ENCODE assay signal across 9 cellular contexts in genomic region chr9:134381671-134382505, GRCh38. TPM values are rescaled to one million over a fixed set of nuclear protein-coding genes. Genes with fewer than 3 reads are reported as not detected.
A peak's percentile ranks its signal among the peaks of the same experiment; 100 is the strongest.
DNase-seq lines count a peak whose midpoint lies in the region; ATAC-seq, FAIRE-seq and TF ChIP-seq lines count a peak whose summit lies in the region.
"Had no signal": no experiment of that assay in that cellular context is flagged by ENCODE, and none has a peak within 500 bp of the region (broad histone marks: within the 10 kb centered on the region; RNA-seq: fewer than 3 reads in every experiment).

No MANE protein-coding gene starts in this region.

- no peaks in the 10 kb centered on the region for H3F3A ChIP-seq in SK-N-SH (replicated peaks; ENCODE audit: insufficient read depth)

- no peak overlapping the region for H3K27ac ChIP-seq in SK-N-SH (ENCODE audit: low read depth in 2 of 2, low read length in 1 of 2)
- H3K27ac ChIP-seq: C4-2B had no signal

- peaks cover 9 to 65% of the 10 kb centered on the region in 2 experiments; a peak in 3 of 4 replicates for H3K4me1 ChIP-seq in SK-N-SH (ENCODE audit: control insufficient read depth in 1 of 2, insufficient read depth in 2 of 2, low read depth in 1 of 2, low read length in 1 of 2)

- no peak for TF ChIP-seq RAD21 in SK-N-SH (IDR thresholded peaks at IDR 0.05; ENCODE audit: low read length)

- no peak overlapping the region for H3K9ac ChIP-seq in SK-N-SH

- no peaks in the 10 kb centered on the region for H3K36me3 ChIP-seq in SK-N-SH (replicated peaks in 1 of 2; ENCODE audit: control insufficient read depth in 1 of 2, insufficient read depth in 2 of 2, low read length in 1 of 2)

- no peak for FAIRE-seq in frontal cortex (lab: Jason Lieb, UNC)

- no peak overlapping the region for H3K4me2 ChIP-seq in SK-N-SH

- H3K9me3 ChIP-seq in SK-N-SH, result no peaks in the 10 kb centered on the region

- POLR2A ChIA-PET in SK-N-SH (lab: Yijun Ruan, JAX), result no interaction called here
- POLR2A ChIA-PET in activated CD4-positive, alpha-beta T cell treated with anti-CD3 and anti-CD28 coated beads, Interleukin-2, amount 10 ng/mL, durations not matched to agents 7 days and 5 days (lab: Charles Lee), result no interaction called here

- peaks cover 19% of the 10 kb centered on the region for H3K4me1 Mint-ChIP-seq in activated CD4-positive, alpha-beta T cell treated with anti-CD3 and anti-CD28 coated beads, Interleukin-2, amount 10 ng/mL, durations not matched to agents 7 days and 5 days

- TF ChIP-seq CTCF in SK-N-SH (IDR thresholded peaks at IDR 0.05), result peak; percentile 34; the same call in 1 of the 2 replicates
- peak; percentile 7 for TF ChIP-seq CTCF in fibroblast of villous mesenchyme (IDR thresholded peaks at IDR 0.05; ENCODE audit: insufficient read depth, low read depth, low read length)

- 96% methylated on average over 13 of the region's 21 CpGs for WGBS in SK-N-SH (ENCODE audit: low lambda C conversion rate)

- H3K27me3 ChIP-seq in SK-N-SH (ENCODE audit: insufficient read depth), result no peaks in the 10 kb centered on the region

- peak; percentile 65 for DNase-seq in SK-N-SH
- DNase-seq in activated CD4-positive, alpha-beta T cell treated with anti-CD3 and anti-CD28 coated beads, Interleukin-2, amount 10 ng/mL, durations not matched to agents 7 days and 5 days, result peak; percentile 55
- DNase-seq in fibroblast of villous mesenchyme (ENCODE audit: low read depth), result no peak
- DNase-seq in stimulated activated CD8-positive, alpha-beta memory T cell treated with anti-CD3 and anti-CD28 coated beads, Interleukin-4, amount 100 ng/mL, for 48 hours, result peak; percentile 63
- no peak for DNase-seq in frontal cortex (ENCODE audit: low spot score in 2 of 2)
- no peak for DNase-seq in iPS-NIHi7 (ENCODE audit: extremely low spot score)
- no peak for DNase-seq in kidney tubule cell (ENCODE audit: low spot score)

- ATAC-seq in SK-N-SH treated with all-trans-retinoic acid at 6 μM for 48 hours, result no peak

- no peak overlapping the region for H3K4me3 Mint-ChIP-seq in activated CD4-positive, alpha-beta T cell treated with anti-CD3 and anti-CD28 coated beads, Interleukin-2, amount 10 ng/mL, durations not matched to agents 7 days and 5 days

- H3K27me3 Mint-ChIP-seq in activated CD4-positive, alpha-beta T cell treated with anti-CD3 and anti-CD28 coated beads, Interleukin-2, amount 10 ng/mL, durations not matched to agents 7 days and 5 days, result no peaks in the 10 kb centered on the region

- H3K4me3 ChIP-seq in SK-N-SH (ENCODE audit: low read depth in 2 of 2, low read length in 1 of 2), result no peak overlapping the region
- no peak overlapping the region for H3K4me3 ChIP-seq in fibroblast of villous mesenchyme (ENCODE audit: low read depth, low read length)

- peaks cover 21% of the 10 kb centered on the region; the same call in 1 of the 2 replicates for H3K79me2 ChIP-seq in SK-N-SH (ENCODE audit: insufficient read depth)

- H4K20me1 ChIP-seq in SK-N-SH (ENCODE audit: insufficient read depth), result peaks cover 98% of the 10 kb centered on the region

- CTCF ChIA-PET in SK-N-SH (lab: Yijun Ruan, JAX), result interaction anchor here (0.6 to 2.7 kb wide), 5 partner anchors 25 to 211 kb away, joined by 3 to 6 read pairs (median 5); no protein-coding TSS in a partner anchor
- CTCF ChIA-PET in activated CD4-positive, alpha-beta T cell treated with anti-CD3 and anti-CD28 coated beads, Interleukin-2, amount 10 ng/mL, durations not matched to agents 7 days and 5 days (lab: Charles Lee), result interaction anchor here (0.6 to 1.0 kb wide), 2 partner anchors 61 to 1239 kb away, joined by 4 read pairs; no protein-coding TSS in a partner anchor

- TF ChIP-seq EP300 in SK-N-SH (IDR thresholded peaks at IDR 0.05; ENCODE audit: borderline replicate concordance in 1 of 2, low read depth in 1 of 2, low read length in 1 of 2), result no peak

- no peaks in the 10 kb centered on the region for H3K9me3 Mint-ChIP-seq in activated CD4-positive, alpha-beta T cell treated with anti-CD3 and anti-CD28 coated beads, Interleukin-2, amount 10 ng/mL, durations not matched to agents 7 days and 5 days

- peak overlapping the region; percentile 13 for H3K27ac Mint-ChIP-seq in activated CD4-positive, alpha-beta T cell treated with anti-CD3 and anti-CD28 coated beads, Interleukin-2, amount 10 ng/mL, durations not matched to agents 7 days and 5 days

- H2AFZ ChIP-seq in SK-N-SH (ENCODE audit: low read depth), result no peak overlapping the region

- no peaks in the 10 kb centered on the region for H3K36me3 Mint-ChIP-seq in activated CD4-positive, alpha-beta T cell treated with anti-CD3 and anti-CD28 coated beads, Interleukin-2, amount 10 ng/mL, durations not matched to agents 7 days and 5 days (ENCODE audit: low read depth)

- no peaks in the 10 kb centered on the region for H3K9me2 ChIP-seq in SK-N-SH

TF ChIP-seq in SK-N-SH, 30 proteins besides CTCF, POLR2A, EP300 and RAD21:
- no peak for TF ChIP-seq RCOR1 (IDR thresholded peaks at IDR 0.05; ENCODE audit: low read length)
- TF ChIP-seq ZBTB33 (IDR thresholded peaks at IDR 0.05; ENCODE audit: borderline replicate concordance, low read depth), result no peak
- TF ChIP-seq GABPA (IDR thresholded peaks at IDR 0.05; ENCODE audit: low read depth), result no peak
- TF ChIP-seq FOSL2 (IDR thresholded peaks at IDR 0.05; ENCODE audit: borderline replicate concordance, low read depth), result no peak
- no peak for TF ChIP-seq TAF1 (IDR thresholded peaks at IDR 0.05; ENCODE audit: borderline replicate concordance, low read depth, low read length)
- TF ChIP-seq EZH2phosphoT487 (IDR thresholded peaks at IDR 0.05; ENCODE audit: borderline replicate concordance, low read depth), result no peak
TF ChIP-seq in SK-N-SH: peak in this region for 0.

TF ChIP-seq in SK-N-SH treated with all-trans-retinoic acid at 6 μM for 48 hours, 23 proteins besides CTCF, POLR2A, EP300 and RAD21:
- TF ChIP-seq ZC3H10 (CRISPR knock-in tag; IDR thresholded peaks at IDR 0.05) (no peak), CREB5 (CRISPR knock-in tag; IDR thresholded peaks at IDR 0.05; ENCODE audit: low read depth) (no peak), OSR1 (CRISPR knock-in tag; IDR thresholded peaks at IDR 0.05) (no peak), ESRRG (CRISPR knock-in tag; IDR thresholded peaks at IDR 0.05) (no peak), BACH2 (CRISPR knock-in tag; IDR thresholded peaks at IDR 0.05; ENCODE audit: borderline replicate concordance) (no peak), PPARA (CRISPR knock-in tag; IDR thresholded peaks at IDR 0.05; ENCODE audit: borderline replicate concordance) (no peak), RARB (CRISPR knock-in tag; IDR thresholded peaks at IDR 0.05) (no peak), ZNF8 (CRISPR knock-in tag; IDR thresholded peaks at IDR 0.05) (no peak), ZNF565 (CRISPR knock-in tag; conservative IDR thresholded peaks at IDR 0.05; ENCODE audit: low read depth) (no peak), CSDC2 (CRISPR knock-in tag; IDR thresholded peaks at IDR 0.05) (no peak)

RNA-seq across cellular contexts. Expression of gene RXRA, which starts 55.6 kb away (rescaled TPM):
- 5.2 and 7.6 TPM in 2 replicates for polyA plus RNA-seq in SK-N-SH (2012; rRNA removed)
- 3.4 and 5.5 TPM in 2 replicates for polyA plus RNA-seq in SK-N-SH (2012; cell fraction: cytosol; rRNA removed)
- 8.0 and 8.8 TPM in 2 replicates for polyA plus RNA-seq in SK-N-SH (2012; cell fraction: nucleus; rRNA removed)
- 1 to 10 TPM; 1.2 to 1.4 TPM for total RNA-seq in activated CD4-positive, alpha-beta T cell treated with anti-CD3 and anti-CD28 coated beads, Interleukin-2, amount 10 ng/mL, durations not matched to agents 7 days and 5 days
- total RNA-seq in fibroblast of villous mesenchyme (14.2 and 16.0 TPM in 2 replicates), frontal cortex (3.7 TPM)

Comparison
In these comparisons a context has a peak if more than half of its experiments do, and no peak if none do; other contexts are left out.
1. DNase-seq: peak in SK-N-SH (single experiment), activated CD4-positive, alpha-beta T cell treated with anti-CD3 and anti-CD28 coated beads, Interleukin-2, amount 10 ng/mL, durations not matched to agents 7 days and 5 days (single experiment) and stimulated activated CD8-positive, alpha-beta memory T cell treated with anti-CD3 and anti-CD28 coated beads, Interleukin-4, amount 100 ng/mL, for 48 hours (single experiment); none in fibroblast of villous mesenchyme (single experiment), frontal cortex (0 of 2), iPS-NIHi7 (single experiment) and kidney tubule cell (single experiment).